Comparison of ENCODE assay signal across 8 cellular contexts in genomic region chr19:43465468-43466120, GRCh38. TPM values are rescaled to one million over a fixed set of nuclear protein-coding genes. Genes with fewer than 3 reads are reported as not detected.
DNase-seq lines count a peak whose midpoint lies in the region; ATAC-seq, FAIRE-seq and TF ChIP-seq lines count a peak whose summit lies in the region.

TSS of gene LYPD3 (minus strand) at chr19:43465608. CDS start at chr19:43465571, 37 bp downstream.

- TF ChIP-seq POLR2A in transverse colon (IDR thresholded peaks at IDR 0.05) = no peak

- H2AFZ ChIP-seq in astrocyte (ENCODE audit: low read depth, low read length) = peak within 1 kb of the TSS; percentile 98

- H3K9me3 ChIP-seq in astrocyte (ENCODE audit: insufficient read depth, low read depth, low read length) = peaks cover 6% of the 10 kb centered on the region
- H3K9me3 ChIP-seq in transverse colon = no peaks in the 10 kb centered on the region

- 0 to 39% methylated on average over 1 to 24 of the region's 24 CpGs for WGBS in transverse colon (ENCODE audit: low coverage in 1 of 2), 2 donors

- in situ Hi-C loops in transverse colon (cut with MboI; ENCODE audit: low pct_ligation_motif_present in 1 of 4, low pct_unique_long_range_greater_than_20kb in 1 of 4, low sequenced_read_pairs in 3 of 4) = no loop called here

- H3K27ac ChIP-seq in astrocyte (ENCODE audit: low read depth, low read length) = no peak within 1 kb of the TSS
- H3K27ac ChIP-seq in transverse colon = peak within 1 kb of the TSS; percentile 80 to 88 (median 86)

- H3K36me3 ChIP-seq in astrocyte (ENCODE audit: insufficient read depth, low read length) (no peaks in the 10 kb centered on the region), transverse colon (no peaks in the 10 kb centered on the region)

- H3K9me3 Mint-ChIP-seq in activated T-cell treated with anti-CD3 and anti-CD28 coated beads, Interleukin-2, amount 50 U/mL, for 24 hours = no peaks in the 10 kb centered on the region
- H3K9me3 Mint-ChIP-seq in astrocyte (ENCODE audit: unreplicated experiment) = no peaks in the 10 kb centered on the region

- H3K9ac ChIP-seq in astrocyte (ENCODE audit: low read length) = no peak within 1 kb of the TSS

- H3K4me1 Mint-ChIP-seq in activated T-cell treated with anti-CD3 and anti-CD28 coated beads, Interleukin-2, amount 50 U/mL, for 24 hours (ENCODE audit: low read depth) = peaks cover 73% of the 10 kb centered on the region
- H3K4me1 Mint-ChIP-seq in astrocyte (ENCODE audit: low read depth, unreplicated experiment) = no peaks in the 10 kb centered on the region

- no peaks in the 10 kb centered on the region for H4K20me1 ChIP-seq in astrocyte (ENCODE audit: insufficient read depth, low read length)

- DNase-seq in activated T-cell treated with anti-CD3 and anti-CD28 coated beads, Interleukin-2, amount 50 U/mL, for 24 hours = no peak
- DNase-seq in activated T-cell treated with anti-CD3 and anti-CD28 coated beads for 4 hours (no peak), astrocyte (ENCODE audit: low read depth) (no peak), kidney tubule cell (ENCODE audit: low spot score) (peak; percentile 70), transverse colon (peak; percentile 64), D341Med (ENCODE audit: low spot score) (no peak)

- peaks cover 7% of the 10 kb centered on the region for H3K36me3 Mint-ChIP-seq in activated T-cell treated with anti-CD3 and anti-CD28 coated beads, Interleukin-2, amount 50 U/mL, for 24 hours (ENCODE audit: low read depth)
- peaks cover 2% of the 10 kb centered on the region for H3K36me3 Mint-ChIP-seq in astrocyte (ENCODE audit: low read depth, unreplicated experiment)

- H3K4me2 ChIP-seq in astrocyte (ENCODE audit: low read length) = peak within 1 kb of the TSS; percentile 86

- H3K4me1 ChIP-seq in astrocyte (ENCODE audit: insufficient read depth, low read length) = peaks cover 24% of the 10 kb centered on the region
- peaks cover 3 to 37% (median 12%) of the 10 kb centered on the region in 4 donors for H3K4me1 ChIP-seq in transverse colon

- ATAC-seq in HG03280 (IDR thresholded peaks at IDR 0.05; ENCODE audit: unreplicated experiment) (no peak), GM21515 (IDR thresholded peaks at IDR 0.05; ENCODE audit: unreplicated experiment) (no peak)

- H3K4me3 Mint-ChIP-seq in activated T-cell treated with anti-CD3 and anti-CD28 coated beads, Interleukin-2, amount 50 U/mL, for 24 hours = peak within 1 kb of the TSS; percentile 86
- peak within 1 kb of the TSS; percentile 93 for H3K4me3 Mint-ChIP-seq in astrocyte (ENCODE audit: unreplicated experiment)

- TF ChIP-seq CTCF in astrocyte (IDR thresholded peaks at IDR 0.05; ENCODE audit: insufficient read depth, low read depth, low read length) (no peak), transverse colon (IDR thresholded peaks at IDR 0.05) (no peak)

- intact Hi-C loops in transverse colon (cut with DNase I; ENCODE audit: low total_unique reads) = no loop called here

- H3K4me3 ChIP-seq in astrocyte (ENCODE audit: insufficient read depth, low read depth, low read length) = no peak within 1 kb of the TSS
- H3K4me3 ChIP-seq in transverse colon = peak within 1 kb of the TSS in 2 of 4 donors; percentile 57 to 64

- H3K27me3 Mint-ChIP-seq in activated T-cell treated with anti-CD3 and anti-CD28 coated beads, Interleukin-2, amount 50 U/mL, for 24 hours = no peaks in the 10 kb centered on the region
- H3K27me3 Mint-ChIP-seq in astrocyte (ENCODE audit: low read depth, unreplicated experiment) = peaks cover 30% of the 10 kb centered on the region

- H3K27me3 ChIP-seq in astrocyte (ENCODE audit: insufficient read depth, low read length) (peaks cover 7% of the 10 kb centered on the region), transverse colon (no peaks in the 10 kb centered on the region)

- FAIRE-seq in astrocyte (lab: Jason Lieb, UNC) = no peak

- peak within 1 kb of the TSS; percentile 98 for H3K27ac Mint-ChIP-seq in activated T-cell treated with anti-CD3 and anti-CD28 coated beads, Interleukin-2, amount 50 U/mL, for 24 hours
- H3K27ac Mint-ChIP-seq in astrocyte (ENCODE audit: unreplicated experiment) = peak within 1 kb of the TSS; percentile 10

- no peaks in the 10 kb centered on the region for H3K79me2 ChIP-seq in astrocyte (ENCODE audit: insufficient read depth, low read length)

- TF ChIP-seq EP300 in transverse colon (IDR thresholded peaks at IDR 0.05; ENCODE audit: low read depth) = no peak

RNA-seq across cellular contexts. Expression of gene LYPD3, which starts in this region (rescaled TPM):
- total RNA-seq in astrocyte (0.22 and 0.54 TPM in 2 replicates), transverse colon (1 to 10 TPM in 1 of 4 donors, not detected in 3; 2.2 TPM)

Comparison
In these comparisons a context has a peak if more than half of its experiments do, and no peak if none do; other contexts are left out.
1. DNase-seq: peak in kidney tubule cell (single experiment) and transverse colon (single experiment); none in activated T-cell treated with anti-CD3 and anti-CD28 coated beads, Interleukin-2, amount 50 U/mL, for 24 hours (single experiment), activated T-cell treated with anti-CD3 and anti-CD28 coated beads for 4 hours (single experiment), astrocyte (single experiment) and D341Med (single experiment).